Comparison of ENCODE assay signal across 9 cellular contexts in the genomic region with DNA sequence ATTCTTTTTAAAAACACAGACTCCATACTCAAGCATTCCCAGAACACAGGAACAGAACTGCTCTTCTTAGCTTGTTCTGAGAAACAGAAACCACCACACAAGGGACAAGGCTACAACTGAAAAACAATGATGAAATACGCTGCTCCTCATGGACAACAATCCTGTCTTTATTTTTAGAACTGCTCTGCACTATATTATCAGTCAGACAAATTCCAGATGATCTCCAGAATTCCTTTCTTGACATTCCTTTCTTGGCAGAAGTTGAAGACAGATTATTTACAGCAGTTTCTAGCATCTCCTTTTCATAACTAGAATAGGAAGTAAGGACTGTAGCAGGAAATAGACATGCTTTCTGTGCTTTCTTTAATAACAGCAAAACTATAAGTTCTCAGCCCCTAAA. TPM values are rescaled to one million over a fixed set of nuclear protein-coding genes. Genes with fewer than 3 reads are reported as not detected.
DNase-seq lines count a peak whose midpoint lies in the region; ATAC-seq and TF ChIP-seq lines count a peak whose summit lies in the region.
"Had no signal": no experiment of that assay in that cellular context is flagged by ENCODE, and none has a peak within 500 bp of the region (broad histone marks: within the 10 kb centered on the region; RNA-seq: fewer than 3 reads in every experiment).

No MANE protein-coding gene starts in this region.

- H3K4me2 ChIP-seq in GM23338: no peak overlapping the region

- H3K36me3 ChIP-seq in GM23338 (ENCODE audit: insufficient read depth) (no peaks in the 10 kb centered on the region), cardiac muscle cell (peaks cover 12% of the 10 kb centered on the region)

- H3F3A ChIP-seq in GM23338 (replicated peaks; ENCODE audit: low read depth): no peaks in the 10 kb centered on the region

- CTCF ChIA-PET in activated CD4-positive, alpha-beta memory T cell treated with anti-CD3 and anti-CD28 coated beads, Interleukin-2, amount 10 ng/mL, durations not matched to agents 7 days and 5 days (lab: Charles Lee): no interaction called here

- TF ChIP-seq CTCF in GM23338 (conservative IDR thresholded peaks at IDR 0.05; ENCODE audit: low read depth in 2 of 2) (no peak), cardiac muscle cell (IDR thresholded peaks at IDR 0.05; ENCODE audit: low read depth, low read length) (no peak)

- H3K4me1 ChIP-seq in GM23338 (ENCODE audit: insufficient read depth) (no peaks in the 10 kb centered on the region), cardiac muscle cell (ENCODE audit: low read depth) (peaks cover 33% of the 10 kb centered on the region)

- peaks cover 3% of the 10 kb centered on the region for H3K27me3 Mint-ChIP-seq in GM23338 (ENCODE audit: insufficient read depth, low read depth, poor library complexity)
- H3K27me3 Mint-ChIP-seq in activated CD4-positive, alpha-beta memory T cell treated with anti-CD3 and anti-CD28 coated beads, Interleukin-2, amount 10 ng/mL, durations not matched to agents 7 days and 5 days: no peaks in the 10 kb centered on the region

- ATAC-seq in GM23338: no peak
- ATAC-seq in GM21423 (IDR thresholded peaks at IDR 0.05; ENCODE audit: unreplicated experiment): no peak
- no peak for ATAC-seq in HG03280 (IDR thresholded peaks at IDR 0.05; ENCODE audit: unreplicated experiment)

- peak overlapping the region; percentile 54 for H3K27ac Mint-ChIP-seq in GM23338
- peak overlapping the region; percentile 94 for H3K27ac Mint-ChIP-seq in activated CD4-positive, alpha-beta memory T cell treated with anti-CD3 and anti-CD28 coated beads, Interleukin-2, amount 10 ng/mL, durations not matched to agents 7 days and 5 days

- H3K36me3 Mint-ChIP-seq in GM23338 (ENCODE audit: low read depth): no peaks in the 10 kb centered on the region
- peaks cover 78% of the 10 kb centered on the region for H3K36me3 Mint-ChIP-seq in activated CD4-positive, alpha-beta memory T cell treated with anti-CD3 and anti-CD28 coated beads, Interleukin-2, amount 10 ng/mL, durations not matched to agents 7 days and 5 days (ENCODE audit: low read depth)

- H3K27ac ChIP-seq in GM23338 (ENCODE audit: low read depth) (no peak overlapping the region), cardiac muscle cell (peak overlapping the region; percentile 97), skin epidermis (peak overlapping the region in 18 of 21 experiments; percentile 19 to 72 (median 42))

- no peak for DNase-seq in GM23338 (ENCODE audit: low spot score)
- DNase-seq in activated CD4-positive, alpha-beta memory T cell treated with anti-CD3 and anti-CD28 coated beads, Interleukin-2, amount 10 ng/mL, durations not matched to agents 7 days and 5 days: no peak
- peak; percentile 66 to 97 for DNase-seq in cardiac muscle cell (ENCODE audit: low read depth in 1 of 2, low spot score in 1 of 2)
- DNase-seq in NCI-H446 (lab: John Stamatoyannopoulos, UW): no peak
- no peak for DNase-seq in DMS153 (lab: John Stamatoyannopoulos, UW)
- DNase-seq: activated CD4-positive, alpha-beta T cell treated with anti-CD3 and anti-CD28 coated beads, Interleukin-2, amount 50 U/mL, for 4 hours had no signal

- no peaks in the 10 kb centered on the region for H3K4me1 Mint-ChIP-seq in GM23338
- H3K4me1 Mint-ChIP-seq in activated CD4-positive, alpha-beta memory T cell treated with anti-CD3 and anti-CD28 coated beads, Interleukin-2, amount 10 ng/mL, durations not matched to agents 7 days and 5 days: peaks cover 63% of the 10 kb centered on the region

- POLR2A ChIA-PET in activated CD4-positive, alpha-beta memory T cell treated with anti-CD3 and anti-CD28 coated beads, Interleukin-2, amount 10 ng/mL, durations not matched to agents 7 days and 5 days (lab: Charles Lee): interaction anchor here (0.8 to 2.4 kb wide), 3 partner anchors 13 to 166 kb away, joined by 4 to 9 read pairs (median 6); no protein-coding TSS in a partner anchor

- H3K79me2 ChIP-seq in GM23338 (replicated peaks; ENCODE audit: insufficient read depth): no peaks in the 10 kb centered on the region

- H4K20me1 ChIP-seq in GM23338 (replicated peaks; ENCODE audit: insufficient read depth): no peaks in the 10 kb centered on the region

- H3K9me2 ChIP-seq in GM23338 (ENCODE audit: insufficient read depth): no peaks in the 10 kb centered on the region

- H2AFZ ChIP-seq in GM23338: no peak overlapping the region

- H3K4me3 ChIP-seq in GM23338 (no peak overlapping the region), cardiac muscle cell (no peak overlapping the region), skin epidermis (no peak overlapping the region)

- H3K27me3 ChIP-seq in GM23338 (ENCODE audit: insufficient read depth) (no peaks in the 10 kb centered on the region), cardiac muscle cell (no peaks in the 10 kb centered on the region)

- no peaks in the 10 kb centered on the region for H3K9me3 Mint-ChIP-seq in GM23338
- peaks cover 8% of the 10 kb centered on the region for H3K9me3 Mint-ChIP-seq in activated CD4-positive, alpha-beta memory T cell treated with anti-CD3 and anti-CD28 coated beads, Interleukin-2, amount 10 ng/mL, durations not matched to agents 7 days and 5 days

- H3K4me3 Mint-ChIP-seq in GM23338: no peak overlapping the region
- H3K4me3 Mint-ChIP-seq in activated CD4-positive, alpha-beta memory T cell treated with anti-CD3 and anti-CD28 coated beads, Interleukin-2, amount 10 ng/mL, durations not matched to agents 7 days and 5 days: peak overlapping the region; percentile 74

- no peaks in the 10 kb centered on the region for H3K9me3 ChIP-seq in cardiac muscle cell (ENCODE audit: low read depth)

TF ChIP-seq in GM23338, 12 proteins besides CTCF, POLR2A, EP300 and RAD21 (continues in another document):
- TF ChIP-seq STAT1 (IDR thresholded peaks at IDR 0.05; ENCODE audit: unreplicated experiment) (no peak), EZH2phosphoT487 (IDR thresholded peaks at IDR 0.05; ENCODE audit: unreplicated experiment) (no peak), NANOG (IDR thresholded peaks at IDR 0.05; ENCODE audit: borderline replicate concordance) (no peak), ZNF114 (CRISPR knock-in tag; IDR thresholded peaks at IDR 0.05) (no peak)
- TF ChIP-seq, protein P1, sequence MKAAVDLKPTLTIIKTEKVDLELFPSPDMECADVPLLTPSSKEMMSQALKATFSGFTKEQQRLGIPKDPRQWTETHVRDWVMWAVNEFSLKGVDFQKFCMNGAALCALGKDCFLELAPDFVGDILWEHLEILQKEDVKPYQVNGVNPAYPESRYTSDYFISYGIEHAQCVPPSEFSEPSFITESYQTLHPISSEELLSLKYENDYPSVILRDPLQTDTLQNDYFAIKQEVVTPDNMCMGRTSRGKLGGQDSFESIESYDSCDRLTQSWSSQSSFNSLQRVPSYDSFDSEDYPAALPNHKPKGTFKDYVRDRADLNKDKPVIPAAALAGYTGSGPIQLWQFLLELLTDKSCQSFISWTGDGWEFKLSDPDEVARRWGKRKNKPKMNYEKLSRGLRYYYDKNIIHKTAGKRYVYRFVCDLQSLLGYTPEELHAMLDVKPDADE (IDR thresholded peaks at IDR 0.05): no peak

RNA-seq across cellular contexts. Expression of gene ANTXR2, which starts 36.1 kb away (rescaled TPM):
- total RNA-seq in GM23338 (2014; rRNA removed; shearing (Covaris generic)): 4.8 and 5.3 TPM in 2 replicates
- polyA plus RNA-seq in GM23338 (2016; fragmentation: Nextera tagmentation; extraction: Ambion mirVana) (1.3 and 2.0 TPM in 2 replicates), cardiac muscle cell (79.6 and 101 TPM in 2 replicates)
- 100 to 1,000 TPM; 113 to 114 TPM for total RNA-seq in activated CD4-positive, alpha-beta memory T cell treated with anti-CD3 and anti-CD28 coated beads, Interleukin-2, amount 10 ng/mL, durations not matched to agents 7 days and 5 days
- total RNA-seq in cardiac muscle cell: 66.7 and 70.6 TPM in 2 replicates

Comparison
In these comparisons a context has a peak if more than half of its experiments do, and no peak if none do; other contexts are left out.
1. DNase-seq: peak in cardiac muscle cell (2 of 2); none in GM23338 (single experiment), activated CD4-positive, alpha-beta memory T cell treated with anti-CD3 and anti-CD28 coated beads, Interleukin-2, amount 10 ng/mL, durations not matched to agents 7 days and 5 days (single experiment), NCI-H446 (0 of 2) and DMS153 (single experiment).
2. RNA of gene ANTXR2, which starts 36.1 kb away (total RNA-seq): 113 to 114 TPM in activated CD4-positive, alpha-beta memory T cell treated with anti-CD3 and anti-CD28 coated beads, Interleukin-2, amount 10 ng/mL, durations not matched to agents 7 days and 5 days and 66.7 to 70.6 TPM in cardiac muscle cell; 4.8 to 5.3 TPM in GM23338; every median in the first group is over 10 times any median in the second.